Comparison of ENCODE assay signal across 14 cellular contexts in the genomic region with DNA sequence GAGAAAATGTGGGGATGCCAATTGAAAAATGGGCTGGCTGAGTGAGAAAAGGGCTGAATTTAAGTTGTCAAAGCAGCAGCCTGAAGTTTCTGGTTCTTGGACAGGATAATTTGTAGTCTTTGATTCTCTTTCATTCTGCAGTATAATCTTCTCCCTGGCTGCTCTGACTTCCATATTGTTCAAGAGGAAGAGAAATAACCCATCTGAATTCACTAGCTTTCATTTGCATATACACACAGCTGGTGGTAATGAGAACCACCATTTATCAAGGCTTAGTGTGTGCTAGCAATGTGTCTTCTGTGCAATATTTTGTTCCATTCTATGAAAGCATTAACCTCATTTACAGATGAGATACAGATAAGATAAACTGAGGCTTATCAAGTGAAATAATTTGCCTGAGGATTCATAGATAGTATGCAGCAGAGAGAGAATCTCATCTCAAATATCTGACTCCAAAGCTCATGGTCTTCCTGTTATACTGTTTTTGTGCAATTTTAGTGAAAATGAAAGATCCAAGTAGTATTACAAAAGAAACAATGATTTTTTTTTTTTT.
DNase-seq lines count a peak whose midpoint lies in the region; ATAC-seq and TF ChIP-seq lines count a peak whose summit lies in the region.
"Had no signal": no experiment of that assay in that cellular context is flagged by ENCODE, and none has a peak within 500 bp of the region (broad histone marks: within the 10 kb centered on the region; RNA-seq: fewer than 3 reads in every experiment).

No MANE protein-coding gene starts in this region.

- POLR2A ChIA-PET in HEK293T (lab: Yijun Ruan, JAX), result no interaction called here

- H3K4me3 Mint-ChIP-seq in activated naive CD4-positive, alpha-beta T cell treated with anti-CD3 and anti-CD28 coated beads, Interleukin-2, amount 10 ng/mL, durations not matched to agents 7 days and 5 days, result no peak overlapping the region
- H3K4me3 Mint-ChIP-seq in T-helper 2 cell treated with Interferon-gamma antibody and Interleukin-4, amounts not matched to agents 5 μg/mL and 100 μg/mL, for 36 hours, result no peak overlapping the region

- H3K27ac ChIP-seq in angular gyrus (ENCODE audit: low read depth, low read length), result peak overlapping the region; percentile 74
- H3K27ac ChIP-seq: breast epithelium, epithelial cell of prostate, lower lobe of right lung had no signal

- ATAC-seq in GM19351 (IDR thresholded peaks at IDR 0.05; ENCODE audit: unreplicated experiment), result peak; percentile 73
- ATAC-seq in HG02885 (IDR thresholded peaks at IDR 0.05; ENCODE audit: poor library complexity, unreplicated experiment), result peak; percentile 80
- ATAC-seq: HCT116, lower lobe of right lung had no signal

- no peak overlapping the region for H3K27ac Mint-ChIP-seq in activated naive CD4-positive, alpha-beta T cell treated with anti-CD3 and anti-CD28 coated beads, Interleukin-2, amount 10 ng/mL, durations not matched to agents 7 days and 5 days
- no peak overlapping the region for H3K27ac Mint-ChIP-seq in T-helper 2 cell treated with Interferon-gamma antibody and Interleukin-4, amounts not matched to agents 5 μg/mL and 100 μg/mL, for 36 hours

- CTCF ChIA-PET in HEK293T (lab: Yijun Ruan, JAX), result no interaction called here
- CTCF ChIA-PET in activated naive CD4-positive, alpha-beta T cell treated with anti-CD3 and anti-CD28 coated beads, Interleukin-2, amount 10 ng/mL, durations not matched to agents 7 days and 5 days (lab: Charles Lee), result no interaction called here

- H3K9me3 Mint-ChIP-seq in activated naive CD4-positive, alpha-beta T cell treated with anti-CD3 and anti-CD28 coated beads, Interleukin-2, amount 10 ng/mL, durations not matched to agents 7 days and 5 days, result no peaks in the 10 kb centered on the region
- no peaks in the 10 kb centered on the region for H3K9me3 Mint-ChIP-seq in T-helper 2 cell treated with Interferon-gamma antibody and Interleukin-4, amounts not matched to agents 5 μg/mL and 100 μg/mL, for 36 hours

- peaks cover 5% of the 10 kb centered on the region for H3K4me1 Mint-ChIP-seq in activated naive CD4-positive, alpha-beta T cell treated with anti-CD3 and anti-CD28 coated beads, Interleukin-2, amount 10 ng/mL, durations not matched to agents 7 days and 5 days
- H3K4me1 Mint-ChIP-seq in T-helper 2 cell treated with Interferon-gamma antibody and Interleukin-4, amounts not matched to agents 5 μg/mL and 100 μg/mL, for 36 hours (ENCODE audit: low read depth), result peaks cover 9% of the 10 kb centered on the region

- no peaks in the 10 kb centered on the region for H3K36me3 Mint-ChIP-seq in activated naive CD4-positive, alpha-beta T cell treated with anti-CD3 and anti-CD28 coated beads, Interleukin-2, amount 10 ng/mL, durations not matched to agents 7 days and 5 days
- no peaks in the 10 kb centered on the region for H3K36me3 Mint-ChIP-seq in T-helper 2 cell treated with Interferon-gamma antibody and Interleukin-4, amounts not matched to agents 5 μg/mL and 100 μg/mL, for 36 hours (ENCODE audit: low read depth)

- peak; percentile 38 for DNase-seq in DMS 273 (lab: John Stamatoyannopoulos, UW; ENCODE audit: unreplicated experiment)
- no peak for DNase-seq in HEK293T (ENCODE audit: extremely low spot score)
- no peak for DNase-seq in activated naive CD4-positive, alpha-beta T cell treated with anti-CD3 and anti-CD28 coated beads, Interleukin-2, amount 10 ng/mL, durations not matched to agents 7 days and 5 days
- DNase-seq in HuH-7 (ENCODE audit: low spot score), result no peak
- no peak for DNase-seq in T-helper 2 cell treated with Interferon-gamma antibody and Interleukin-4, amounts not matched to agents 5 μg/mL and 100 μg/mL, for 36 hours (ENCODE audit: low spot score)
- DNase-seq: DMS79 treated with DMSO at 0.1 percent for 48 hours, lower lobe of right lung, MV-4-11 had no signal

- no peaks in the 10 kb centered on the region for H3K27me3 Mint-ChIP-seq in activated naive CD4-positive, alpha-beta T cell treated with anti-CD3 and anti-CD28 coated beads, Interleukin-2, amount 10 ng/mL, durations not matched to agents 7 days and 5 days
- no peaks in the 10 kb centered on the region for H3K27me3 Mint-ChIP-seq in T-helper 2 cell treated with Interferon-gamma antibody and Interleukin-4, amounts not matched to agents 5 μg/mL and 100 μg/mL, for 36 hours (ENCODE audit: low read depth)

TF ChIP-seq in HEK293T, 16 proteins besides CTCF, POLR2A, EP300 and RAD21:
- no peak for TF ChIP-seq NFRKB (IDR thresholded peaks at IDR 0.05)
- TF ChIP-seq SUZ12 (IDR thresholded peaks at IDR 0.05), result no peak
- TF ChIP-seq, protein P1, sequence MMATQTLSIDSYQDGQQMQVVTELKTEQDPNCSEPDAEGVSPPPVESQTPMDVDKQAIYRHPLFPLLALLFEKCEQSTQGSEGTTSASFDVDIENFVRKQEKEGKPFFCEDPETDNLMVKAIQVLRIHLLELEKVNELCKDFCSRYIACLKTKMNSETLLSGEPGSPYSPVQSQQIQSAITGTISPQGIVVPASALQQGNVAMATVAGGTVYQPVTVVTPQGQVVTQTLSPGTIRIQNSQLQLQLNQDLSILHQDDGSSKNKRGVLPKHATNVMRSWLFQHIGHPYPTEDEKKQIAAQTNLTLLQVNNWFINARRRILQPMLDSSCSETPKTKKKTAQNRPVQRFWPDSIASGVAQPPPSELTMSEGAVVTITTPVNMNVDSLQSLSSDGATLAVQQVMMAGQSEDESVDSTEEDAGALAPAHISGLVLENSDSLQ (IDR thresholded peaks at IDR 0.05), result no peak
- no peak for TF ChIP-seq ARNT (IDR thresholded peaks at IDR 0.05)
- TF ChIP-seq TARDBP (IDR thresholded peaks at IDR 0.05), result no peak
- TF ChIP-seq HDGF (IDR thresholded peaks at IDR 0.05; ENCODE audit: borderline replicate concordance), result no peak
- no peak for TF ChIP-seq BHLHE40 (IDR thresholded peaks at IDR 0.05; ENCODE audit: borderline replicate concordance)
- no peak for TF ChIP-seq LEF1 (IDR thresholded peaks at IDR 0.05; ENCODE audit: borderline replicate concordance)
